ENCODE assay signal across 8 cellular contexts in genomic region chr6:55423933-55424332, GRCh38.
"Had no signal": no experiment of that assay in that cellular context is flagged by ENCODE, and none has a peak within 500 bp of the region (broad histone marks: within the 10 kb centered on the region; RNA-seq: fewer than 3 reads in every experiment).

No MANE protein-coding gene starts in this region.

- FAIRE-seq: H54 had no signal

- H3K4me2 ChIP-seq: KMS-11 had no signal

- H3K9ac ChIP-seq: KMS-11 had no signal

- H3K27ac ChIP-seq: HL-60, KMS-11 had no signal

- DNase-seq: GOT3, H9, HCEC 1CT, Karpas-422, KBM-7 had no signal
